In the genomic region with DNA sequence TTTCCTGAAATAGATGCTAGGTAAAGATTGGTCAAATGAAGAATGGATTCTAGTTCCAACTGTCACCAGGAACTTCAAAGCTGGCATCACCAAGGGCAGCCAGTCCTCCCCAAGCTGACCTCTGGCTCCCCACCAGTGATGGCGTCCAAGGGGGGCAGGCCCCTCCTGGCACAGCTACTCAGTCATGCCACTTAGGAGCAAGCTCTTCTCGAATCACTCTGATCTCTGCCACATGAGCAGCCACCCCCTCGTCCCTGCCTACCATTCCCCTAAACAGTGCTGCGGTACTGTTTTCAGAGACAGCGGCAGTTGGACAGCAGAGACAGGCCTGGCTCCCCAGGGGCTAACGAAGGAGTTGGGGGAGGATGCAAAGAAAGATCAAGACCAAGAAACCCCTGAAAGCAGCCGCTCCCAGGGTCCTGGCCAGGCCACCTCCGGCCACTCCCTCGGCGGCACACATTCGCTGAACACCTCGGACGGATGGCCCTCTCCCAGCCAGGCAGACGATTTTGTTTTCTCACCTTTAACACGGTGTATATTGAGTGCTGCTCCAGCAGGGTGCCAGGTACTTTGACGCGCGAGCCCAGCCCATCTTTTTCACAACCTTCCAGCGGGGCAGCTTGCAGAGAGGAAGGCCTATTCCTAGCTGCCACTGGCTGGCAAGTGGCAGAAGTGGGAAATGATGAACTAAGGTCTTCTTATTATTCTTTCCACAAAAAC, we compare ENCODE assay signal across 25 cellular contexts. TPM values are rescaled to one million over a fixed set of nuclear protein-coding genes. Genes with fewer than 3 reads are reported as not detected.
DNase-seq lines count a peak whose midpoint lies in the region; ATAC-seq and TF ChIP-seq lines count a peak whose summit lies in the region.
"Had no signal": no experiment of that assay in that cellular context is flagged by ENCODE, and none has a peak within 500 bp of the region (broad histone marks: within the 10 kb centered on the region; RNA-seq: fewer than 3 reads in every experiment).

No MANE protein-coding gene starts in this region.

- no peak for ATAC-seq in CD8-positive, alpha-beta T cell
- ATAC-seq in WTC11 (peak; percentile 60), left colon (no peak)
- ATAC-seq: activated CD4-positive, CD25-positive, alpha-beta regulatory T cell treated with anti-CD3 and anti-CD28 coated beads, Interleukin-2, amount 50 U/mL, for 24 hours; HCT116; right lobe of liver; T-helper 17 cell had no signal

- CTCF ChIA-PET in CD8-positive, alpha-beta T cell (lab: Charles Lee), result interaction anchor here (1.6 kb wide), 1 partner anchor 9 kb away, joined by 4 read pairs; no protein-coding TSS in a partner anchor
- CTCF ChIA-PET in WTC11 (lab: Charles Lee), result no interaction called here

- intact Hi-C loops in CD8-positive, alpha-beta T cell (cut with DNase I, micrococcal nuclease), result no loop called here
- intact Hi-C loops in left colon (cut with DNase I, micrococcal nuclease) (no loop called here), testis (cut with DNase I; ENCODE audit: low total_unique reads) (no loop called here)

- H3K4me1 ChIP-seq in BLaER1 (peaks cover 72% of the 10 kb centered on the region), testis (no peaks in the 10 kb centered on the region)
- H3K4me1 ChIP-seq in CD8-positive, alpha-beta T cell (ENCODE audit: insufficient read depth, low read length), result peaks cover 10% of the 10 kb centered on the region
- H3K4me1 ChIP-seq: BE2C, right lobe of liver, tibial nerve had no signal

- H3K27me3 Mint-ChIP-seq in CD8-positive, alpha-beta T cell (ENCODE audit: low read depth), result no peaks in the 10 kb centered on the region
- H3K27me3 Mint-ChIP-seq in WTC11 (ENCODE audit: low read depth), result no peaks in the 10 kb centered on the region
- H3K27me3 Mint-ChIP-seq in nephron progenitor cell (ENCODE audit: low read depth, poor library complexity), result peaks cover 6% of the 10 kb centered on the region
- H3K27me3 Mint-ChIP-seq: memory B cell, T-helper 17 cell had no signal

- H3K4me2 ChIP-seq in BLaER1, result peak overlapping the region; percentile 87
- H3K4me2 ChIP-seq: PC-9 had no signal

- no peaks in the 10 kb centered on the region for H3K27me3 ChIP-seq in BLaER1
- no peaks in the 10 kb centered on the region for H3K27me3 ChIP-seq in CD8-positive, alpha-beta T cell (ENCODE audit: insufficient read depth, low read length)
- H3K27me3 ChIP-seq in testis, result no peaks in the 10 kb centered on the region
- H3K27me3 ChIP-seq: BE2C, dorsolateral prefrontal cortex, right lobe of liver, tibial nerve had no signal

- H4K20me1 ChIP-seq in BLaER1, result peaks cover 61% of the 10 kb centered on the region

- H3K36me3 Mint-ChIP-seq in CD8-positive, alpha-beta T cell, result peaks cover 37% of the 10 kb centered on the region
- H3K36me3 Mint-ChIP-seq in WTC11 (no peaks in the 10 kb centered on the region), nephron progenitor cell (ENCODE audit: low read depth) (no peaks in the 10 kb centered on the region)

- no peaks in the 10 kb centered on the region for H3K9me3 Mint-ChIP-seq in CD8-positive, alpha-beta T cell
- H3K9me3 Mint-ChIP-seq in WTC11 (no peaks in the 10 kb centered on the region), nephron progenitor cell (no peaks in the 10 kb centered on the region)
- H3K9me3 Mint-ChIP-seq: memory B cell had no signal

- H3K9me3 ChIP-seq in BLaER1 (no peaks in the 10 kb centered on the region), testis (no peaks in the 10 kb centered on the region)
- H3K9me3 ChIP-seq in CD8-positive, alpha-beta T cell (ENCODE audit: low read length), result no peaks in the 10 kb centered on the region
- H3K9me3 ChIP-seq: BE2C, right lobe of liver, tibial nerve had no signal

- peak overlapping the region; percentile 31; the same call in 1 of the 2 replicates for H3K4me3 ChIP-seq in BLaER1
- H3K4me3 ChIP-seq in CD8-positive, alpha-beta T cell (ENCODE audit: low read depth, low read length), result no peak overlapping the region
- no peak overlapping the region for H3K4me3 ChIP-seq in testis
- H3K4me3 ChIP-seq: dorsolateral prefrontal cortex, PC-9, right lobe of liver, tibial nerve had no signal

- H3K36me3 ChIP-seq in BLaER1, result peaks cover 57% of the 10 kb centered on the region; the same call in 1 of the 2 replicates
- H3K36me3 ChIP-seq in CD8-positive, alpha-beta T cell (ENCODE audit: insufficient read depth, low read length), result no peaks in the 10 kb centered on the region
- H3K36me3 ChIP-seq in testis (ENCODE audit: low read depth, missing control alignments), result no peaks in the 10 kb centered on the region
- H3K36me3 ChIP-seq: BE2C had no signal

- POLR2A ChIA-PET in CD8-positive, alpha-beta T cell (lab: Charles Lee), result interaction anchor here (0.6 to 0.8 kb wide), 3 partner anchors 16 to 213 kb away, joined by 3 to 4 read pairs (median 3); no protein-coding TSS in a partner anchor
- POLR2A ChIA-PET in WTC11 (lab: Charles Lee), result no interaction called here

- no peak for TF ChIP-seq POLR2A in testis (IDR thresholded peaks at IDR 0.05)

- H3K27ac Mint-ChIP-seq in CD8-positive, alpha-beta T cell, result peak overlapping the region; percentile 82
- H3K27ac Mint-ChIP-seq in WTC11 (no peak overlapping the region; the same call in 1 of the 2 replicates), nephron progenitor cell (peak overlapping the region; percentile 90)
- H3K27ac Mint-ChIP-seq: memory B cell, T-helper 17 cell had no signal

- no peak for DNase-seq in CD8-positive, alpha-beta T cell
- DNase-seq in WTC11 (ENCODE audit: low spot score) (no peak), nephron progenitor cell (no peak), NCI-H69 (lab: John Stamatoyannopoulos, UW) (no peak), left colon (no peak), testis (no peak)
- DNase-seq: activated CD4-positive, alpha-beta T cell treated with anti-CD3 and anti-CD28 coated beads, Interleukin-2, amount 50 U/mL, for 4 hours; activated naive CD4-positive, alpha-beta T cell treated with anti-CD3 and anti-CD28 coated beads, Interleukin-2, amount 50 U/mL, for 16 hours; amniotic stem cell; BE2C; dorsolateral prefrontal cortex; foreskin melanocyte; GDM1; NCI-H1417 treated with DMSO at 0.1 percent for 48 hours; NCI-H2029 treated with DMSO at 0.1 percent for 48 hours; NCI-H524 treated with DMSO at 0.1 percent for 48 hours; PC-9; stimulated activated CD8-positive, alpha-beta memory T cell treated with anti-CD3 and anti-CD28 coated beads, Interleukin-4, amount 100 ng/mL, for 48 hours; T-helper 17 cell had no signal

- H3K9ac ChIP-seq in BLaER1, result peak overlapping the region; percentile 55

- 84 to 87% methylated on average over 19 of the region's 19 CpGs for WGBS in testis, 2 donors

- H3K27ac ChIP-seq in BLaER1 (peak overlapping the region; percentile 65), testis (no peak overlapping the region)
- H3K27ac ChIP-seq in CD8-positive, alpha-beta T cell (ENCODE audit: low read depth, low read length), result no peak overlapping the region
- H3K27ac ChIP-seq: PC-9, right lobe of liver, tibial nerve had no signal

- peaks cover 25% of the 10 kb centered on the region for H3K4me1 Mint-ChIP-seq in CD8-positive, alpha-beta T cell (ENCODE audit: low read depth)
- H3K4me1 Mint-ChIP-seq in WTC11 (peaks cover 9% of the 10 kb centered on the region; the same call in 1 of the 2 replicates), nephron progenitor cell (peaks cover 11% of the 10 kb centered on the region)

- H3K4me3 Mint-ChIP-seq in CD8-positive, alpha-beta T cell, result no peak overlapping the region
- no peak overlapping the region for H3K4me3 Mint-ChIP-seq in WTC11
- H3K4me3 Mint-ChIP-seq in nephron progenitor cell, result no peak overlapping the region
- H3K4me3 Mint-ChIP-seq: memory B cell, T-helper 17 cell had no signal

- no peak for TF ChIP-seq CTCF in CD8-positive, alpha-beta T cell (IDR thresholded peaks at IDR 0.05)
- no peak for TF ChIP-seq CTCF in WTC11 (IDR thresholded peaks at IDR 0.05)
- no peak for TF ChIP-seq CTCF in nephron progenitor cell (IDR thresholded peaks at IDR 0.05)
- TF ChIP-seq CTCF in testis (IDR thresholded peaks at IDR 0.05), result no peak

TF ChIP-seq in WTC11, 78 proteins besides CTCF, POLR2A, EP300 and RAD21 (continues in another document):
- TF ChIP-seq ZNF671 (CRISPR knock-in tag; IDR thresholded peaks at IDR 0.05) (no peak), SOX15 (CRISPR knock-in tag; IDR thresholded peaks at IDR 0.05) (no peak), ATF1 (CRISPR knock-in tag; IDR thresholded peaks at IDR 0.05) (no peak)
- TF ChIP-seq, protein P1, sequence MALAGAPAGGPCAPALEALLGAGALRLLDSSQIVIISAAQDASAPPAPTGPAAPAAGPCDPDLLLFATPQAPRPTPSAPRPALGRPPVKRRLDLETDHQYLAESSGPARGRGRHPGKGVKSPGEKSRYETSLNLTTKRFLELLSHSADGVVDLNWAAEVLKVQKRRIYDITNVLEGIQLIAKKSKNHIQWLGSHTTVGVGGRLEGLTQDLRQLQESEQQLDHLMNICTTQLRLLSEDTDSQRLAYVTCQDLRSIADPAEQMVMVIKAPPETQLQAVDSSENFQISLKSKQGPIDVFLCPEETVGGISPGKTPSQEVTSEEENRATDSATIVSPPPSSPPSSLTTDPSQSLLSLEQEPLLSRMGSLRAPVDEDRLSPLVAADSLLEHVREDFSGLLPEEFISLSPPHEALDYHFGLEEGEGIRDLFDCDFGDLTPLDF (CRISPR knock-in tag; IDR thresholded peaks at IDR 0.05), result no peak
- TF ChIP-seq, protein P2, sequence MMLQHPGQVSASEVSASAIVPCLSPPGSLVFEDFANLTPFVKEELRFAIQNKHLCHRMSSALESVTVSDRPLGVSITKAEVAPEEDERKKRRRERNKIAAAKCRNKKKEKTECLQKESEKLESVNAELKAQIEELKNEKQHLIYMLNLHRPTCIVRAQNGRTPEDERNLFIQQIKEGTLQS (CRISPR knock-in tag; conservative IDR thresholded peaks at IDR 0.05), result no peak
- TF ChIP-seq, protein P3, sequence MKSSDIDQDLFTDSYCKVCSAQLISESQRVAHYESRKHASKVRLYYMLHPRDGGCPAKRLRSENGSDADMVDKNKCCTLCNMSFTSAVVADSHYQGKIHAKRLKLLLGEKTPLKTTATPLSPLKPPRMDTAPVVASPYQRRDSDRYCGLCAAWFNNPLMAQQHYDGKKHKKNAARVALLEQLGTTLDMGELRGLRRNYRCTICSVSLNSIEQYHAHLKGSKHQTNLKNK (CRISPR knock-in tag; IDR thresholded peaks at IDR 0.05), result no peak

RNA-seq across cellular contexts. Expression of a gene that starts 47.4 kb away (rescaled TPM):
- 100 to 1,000 TPM; 130 to 131 TPM for total RNA-seq in CD8-positive, alpha-beta T cell
- 133 to 150 TPM (median 146 TPM) in 3 replicates for total RNA-seq in WTC11 (2021)
- 100 to 1,000 TPM; 136 to 158 TPM for total RNA-seq in left colon
- total RNA-seq in testis, result 100 to 1,000 TPM; 169 to 190 TPM
- polyA plus RNA-seq in testis (ENCODE audit: insufficient read depth, low read depth, low replicate concordance), result 210 TPM

RNA-seq across cellular contexts. Expression of a gene that starts 52.8 kb away (rescaled TPM):
- total RNA-seq in CD8-positive, alpha-beta T cell, result 10 to 100 TPM in 1 of 2 experiments, 1 to 10 TPM in 1; 9.4 to 10.5 TPM
- total RNA-seq in WTC11 (2021), result 17.3 to 28.1 TPM (median 23.9 TPM) in 3 replicates
- 10 to 100 TPM; 22.2 to 22.4 TPM for total RNA-seq in left colon
- 10 to 100 TPM; 35.0 to 56.5 TPM for total RNA-seq in testis
- polyA plus RNA-seq in testis (ENCODE audit: insufficient read depth, low read depth, low replicate concordance), result 47.2 TPM
